Comparison of ENCODE assay signal across 8 cellular contexts in genomic region chr7:112206238-112207105, GRCh38. TPM values are rescaled to one million over a fixed set of nuclear protein-coding genes. Genes with fewer than 3 reads are reported as not detected.
A peak's percentile ranks its signal among the peaks of the same experiment; 100 is the strongest.
DNase-seq lines count a peak whose midpoint lies in the region; ATAC-seq and TF ChIP-seq lines count a peak whose summit lies in the region.

Gene DOCK4, minus strand, starts transcription at chr7:112206399. Its CDS starts 261 bp downstream, at chr7:112206138.
Gene ZNF277, plus strand, starts transcription at chr7:112206695. Its CDS starts 22 bp downstream, at chr7:112206717.

- H3K36me3 Mint-ChIP-seq in Calu3 (ENCODE audit: insufficient read depth, unreplicated experiment): peaks cover 33% of the 10 kb centered on the region

- H3K9ac ChIP-seq in HUES48 (ENCODE audit: low read depth, low read length): peak within 1 kb of the TSS; percentile 85
- H3K9ac ChIP-seq in NT2/D1 (ENCODE audit: insufficient read length, low read depth): peak within 1 kb of the TSS; percentile 85

- H3K27me3 ChIP-seq in HUES48 (ENCODE audit: control insufficient read depth, insufficient read depth, low read length) (no peaks in the 10 kb centered on the region), NT2/D1 (ENCODE audit: insufficient read depth, insufficient read length) (peaks cover 7% of the 10 kb centered on the region)

- H3K4me3 ChIP-seq in HUES48 (ENCODE audit: low read depth, low read length) (peak within 1 kb of the TSS; percentile 96), NT2/D1 (ENCODE audit: insufficient read length, low read depth) (peak within 1 kb of the TSS; percentile 84)

- in situ Hi-C loops in endometrial microvascular endothelial cells (cut with HindIII; ENCODE audit: inconsistent ontology term, low pct_unique_long_range_greater_than_20kb, low sequenced_read_pairs): no loop called here

- peaks cover 26% of the 10 kb centered on the region for H3K4me1 Mint-ChIP-seq in Calu3 (ENCODE audit: low read depth, unreplicated experiment)

- H3K4me3 Mint-ChIP-seq in Calu3 (ENCODE audit: low read depth, unreplicated experiment): peak within 1 kb of the TSS; percentile 96

- BruUV-seq in Calu3 (replicated peaks; lab: Mats Ljungman, UMichigan): TSS peak; percentile 56

- peak within 1 kb of the TSS; percentile 79 for H3K27ac ChIP-seq in HUES48 (ENCODE audit: low read depth, low read length)

- H3K27me3 Mint-ChIP-seq in Calu3 (ENCODE audit: unreplicated experiment): peaks cover 26% of the 10 kb centered on the region

- H3K4me1 ChIP-seq in HUES48 (ENCODE audit: control insufficient read depth, insufficient read depth, low read length) (peaks cover 13% of the 10 kb centered on the region), NT2/D1 (ENCODE audit: insufficient read depth, insufficient read length) (no peaks in the 10 kb centered on the region)

- CTCF ChIA-PET in Calu3 (lab: Charles Lee): interaction anchor here (0.7 to 1.5 kb wide), 4 partner anchors 9 to 360 kb away, joined by 3 read pairs; partner anchors contain the start of gene IFRD1

- peak; percentile 91 for ATAC-seq in GM21423 (IDR thresholded peaks at IDR 0.05; ENCODE audit: unreplicated experiment)

- peak within 1 kb of the TSS; percentile 76 for H3K27ac Mint-ChIP-seq in Calu3 (ENCODE audit: unreplicated experiment)

- H3K9me3 Mint-ChIP-seq in Calu3 (ENCODE audit: low read depth, unreplicated experiment): no peaks in the 10 kb centered on the region

- no peaks in the 10 kb centered on the region for H3K9me3 ChIP-seq in HUES48 (ENCODE audit: control insufficient read depth, insufficient read depth, low read length)
- no peaks in the 10 kb centered on the region for H3K9me3 ChIP-seq in NT2/D1 (ENCODE audit: insufficient read depth, low read length)

- DNase-seq in Calu3 (peak; percentile 97), NT2/D1 (ENCODE audit: low read depth, low spot score) (peak; percentile 99), mesenteric fat pad (ENCODE audit: low spot score) (peak; percentile 100)
- DNase-seq in activated CD8-positive, alpha-beta memory T cell treated with anti-CD3 and anti-CD28 coated beads, Interleukin-2, amount 50 U/mL, for 24 hours (ENCODE audit: extremely low read depth): peak; percentile 99
- DNase-seq in stimulated activated CD8-positive, alpha-beta memory T cell treated with anti-CD3 and anti-CD28 coated beads, Interleukin-15, amount 100 ng/mL, for 1 hour (ENCODE audit: low read depth): peak; percentile 99

- intact Hi-C loops in Calu3 (cut with micrococcal nuclease; ENCODE audit: unreplicated experiment): loop anchor here (10.0 kb wide), 1 partner anchor 208 kb away; no protein-coding TSS in a partner anchor

- H3K36me3 ChIP-seq in HUES48 (ENCODE audit: control insufficient read depth, insufficient read depth, low read length): no peaks in the 10 kb centered on the region
- no peaks in the 10 kb centered on the region for H3K36me3 ChIP-seq in NT2/D1 (ENCODE audit: insufficient read depth, insufficient read length, low read length)

- no peak for TF ChIP-seq CTCF in Calu3 (IDR thresholded peaks at IDR 0.05; ENCODE audit: unreplicated experiment)

RNA-seq across cellular contexts. Expression of gene DOCK4, which starts in this region (rescaled TPM):
- 2.7 and 3.4 TPM in 2 replicates for total RNA-seq in Calu3 (2022)
- total RNA-seq in endometrial microvascular endothelial cells (ENCODE audit: inconsistent ontology term): 49.5 TPM
- total RNA-seq in mesenteric fat pad: 40.9 TPM

RNA-seq across cellular contexts. Expression of gene ZNF277, which starts in this region (rescaled TPM):
- total RNA-seq in Calu3 (2022): 18.1 and 18.4 TPM in 2 replicates
- total RNA-seq in endometrial microvascular endothelial cells (ENCODE audit: inconsistent ontology term): 15.4 TPM
- total RNA-seq in mesenteric fat pad: 10.6 TPM

Comparison
In these comparisons a context has a peak if more than half of its experiments do, and no peak if none do; other contexts are left out.
1. Peak in every context shown above with its lines: DNase-seq, ATAC-seq, H3K4me3 ChIP-seq and H3K27ac ChIP-seq.